In genomic region chr12:58424735-58425379, GRCh38 we compare ENCODE assay signal across 8 cellular contexts.
DNase-seq lines count a peak whose midpoint lies in the region; ATAC-seq and TF ChIP-seq lines count a peak whose summit lies in the region.

No MANE protein-coding gene starts in this region.

- ATAC-seq in GM19023 (IDR thresholded peaks at IDR 0.05; ENCODE audit: unreplicated experiment) = peak; percentile 11
- ATAC-seq in HG02973 (IDR thresholded peaks at IDR 0.05; ENCODE audit: unreplicated experiment) = peak; percentile 25

- H3K23ac ChIP-seq in neuronal stem cell (ENCODE audit: low read depth, low read length, poor library complexity) = no peak overlapping the region

- H3K4me3 Mint-ChIP-seq in activated CD4-positive, alpha-beta memory T cell treated with anti-CD3 and anti-CD28 coated beads for 36 hours = no peak overlapping the region

- intact Hi-C loops in activated CD4-positive, alpha-beta memory T cell treated with anti-CD3 and anti-CD28 coated beads for 36 hours (cut with micrococcal nuclease) = loop anchor here (2.0 kb wide), 1 partner anchor 484 kb away; the partner anchor contains the start of gene ATP23
- intact Hi-C loops in dorsolateral prefrontal cortex (cut with DNase I) = no loop called here

- H2BK12ac ChIP-seq in neuronal stem cell (ENCODE audit: low read length) = no peak overlapping the region

- H3K27me3 ChIP-seq in neuronal stem cell (ENCODE audit: control insufficient read depth in 3 of 3, insufficient read depth in 3 of 3, low read depth in 1 of 3, low read length in 3 of 3) = no peaks in the 10 kb centered on the region
- H3K27me3 ChIP-seq in dorsolateral prefrontal cortex = no peaks in the 10 kb centered on the region

- H3K79me1 ChIP-seq in neuronal stem cell (ENCODE audit: low read depth, low read length) = no peaks in the 10 kb centered on the region

- H4K91ac ChIP-seq in neuronal stem cell (ENCODE audit: low read depth, low read length, poor library complexity) = no peak overlapping the region

- no peaks in the 10 kb centered on the region for H3K9me3 Mint-ChIP-seq in activated CD4-positive, alpha-beta memory T cell treated with anti-CD3 and anti-CD28 coated beads for 36 hours

- no peak overlapping the region for H3K18ac ChIP-seq in neuronal stem cell (ENCODE audit: low read length)

- no peaks in the 10 kb centered on the region for H3K36me3 ChIP-seq in neuronal stem cell (replicated peaks in 1 of 2; ENCODE audit: control insufficient read depth in 2 of 2, insufficient read depth in 2 of 2, low read length in 2 of 2)

- no peak overlapping the region for H3K9ac ChIP-seq in neuronal stem cell (ENCODE audit: low read depth, low read length, poor library complexity)

- no peak overlapping the region for H2AK5ac ChIP-seq in neuronal stem cell (ENCODE audit: low read depth, low read length)

- no CpG with 5 or more reads among the region's 1 CpG for WGBS in neuronal stem cell (ENCODE audit: extremely low coverage in 2 of 2, insufficient read length in 2 of 2, insufficient replicate concordance in 1 of 2), 2 donors

- no peak for DNase-seq in activated CD4-positive, alpha-beta memory T cell treated with anti-CD3 and anti-CD28 coated beads for 36 hours
- no peak for DNase-seq in neuronal stem cell (ENCODE audit: low spot score)
- no peak for DNase-seq in AG08396 (ENCODE audit: low spot score)
- no peak for DNase-seq in NCI-H2196 (lab: John Stamatoyannopoulos, UW; ENCODE audit: unreplicated experiment)
- no peak for DNase-seq in dorsolateral prefrontal cortex
- no peak for DNase-seq in Ammon's horn (ENCODE audit: low spot score)

- H3K4me2 ChIP-seq in neuronal stem cell (ENCODE audit: insufficient read depth, low read length, poor library complexity, severe bottlenecking) = peak overlapping the region; percentile 25

- peaks cover 12 to 13% of the 10 kb centered on the region in 2 donors for H3K4me1 ChIP-seq in neuronal stem cell (ENCODE audit: control insufficient read depth in 2 of 2, insufficient read depth in 1 of 2, low read depth in 1 of 2, low read length in 2 of 2)

- no peak overlapping the region for H2BK15ac ChIP-seq in neuronal stem cell (ENCODE audit: low read length)

- H2BK5ac ChIP-seq in neuronal stem cell (ENCODE audit: low read length) = no peak overlapping the region

- no peak overlapping the region for H2BK120ac ChIP-seq in neuronal stem cell (ENCODE audit: low read depth, low read length)

- H3K4me3 ChIP-seq in neuronal stem cell (ENCODE audit: low read length in 2 of 2) = no peak overlapping the region
- H3K4me3 ChIP-seq in dorsolateral prefrontal cortex = no peak overlapping the region

- POLR2A ChIA-PET in activated CD4-positive, alpha-beta memory T cell treated with anti-CD3 and anti-CD28 coated beads for 36 hours (lab: Charles Lee) = no interaction called here

- CTCF ChIA-PET in activated CD4-positive, alpha-beta memory T cell treated with anti-CD3 and anti-CD28 coated beads for 36 hours (lab: Charles Lee) = interaction anchor here (1.3 kb wide), 1 partner anchor 21 kb away, joined by 7 read pairs; no protein-coding TSS in a partner anchor

- no peaks in the 10 kb centered on the region for H3K36me3 Mint-ChIP-seq in activated CD4-positive, alpha-beta memory T cell treated with anti-CD3 and anti-CD28 coated beads for 36 hours

- H3K4me1 Mint-ChIP-seq in activated CD4-positive, alpha-beta memory T cell treated with anti-CD3 and anti-CD28 coated beads for 36 hours (ENCODE audit: low read depth) = peaks cover 37% of the 10 kb centered on the region

- no peak overlapping the region for H3K14ac ChIP-seq in neuronal stem cell (ENCODE audit: low read length)

- H3K27ac Mint-ChIP-seq in activated CD4-positive, alpha-beta memory T cell treated with anti-CD3 and anti-CD28 coated beads for 36 hours = peak overlapping the region; percentile 63

- no peak overlapping the region for H4K8ac ChIP-seq in neuronal stem cell (ENCODE audit: low read depth, low read length)

- peak overlapping the region; percentile 90 for H2AFZ ChIP-seq in neuronal stem cell (ENCODE audit: low read length)

- H3K27me3 Mint-ChIP-seq in activated CD4-positive, alpha-beta memory T cell treated with anti-CD3 and anti-CD28 coated beads for 36 hours = peaks cover 9% of the 10 kb centered on the region

- no peak overlapping the region for H3K4ac ChIP-seq in neuronal stem cell (ENCODE audit: low read length)

- TF ChIP-seq CTCF in dorsolateral prefrontal cortex (IDR thresholded peaks at IDR 0.05 in 54 of 56, conservative IDR thresholded peaks at IDR 0.05 in 2 of 56; ENCODE audit: low read depth in 1 of 56, partially characterized antibody in 56 of 56) = no peak

- H3K9me3 ChIP-seq in neuronal stem cell (replicated peaks in 1 of 2; ENCODE audit: control insufficient read depth in 2 of 2, insufficient read depth in 1 of 2, low read depth in 1 of 2, low read length in 2 of 2) = peaks cover 0 to 2% of the 10 kb centered on the region in 2 donors

- H3K27ac ChIP-seq in neuronal stem cell (replicated peaks; ENCODE audit: low read length) (no peak overlapping the region), dorsolateral prefrontal cortex (peak overlapping the region in 15 of 59 donors; percentile 0 to 71 (median 37))
